ENCODE assay signal across 8 cellular contexts in genomic region chr6:33761922-33762629, GRCh38. TPM values are rescaled to one million over a fixed set of nuclear protein-coding genes. Genes with fewer than 3 reads are reported as not detected.
A peak's percentile ranks its signal among the peaks of the same experiment; 100 is the strongest.
DNase-seq lines count a peak whose midpoint lies in the region; ATAC-seq and TF ChIP-seq lines count a peak whose summit lies in the region.

No MANE protein-coding gene starts in this region.

- DNase-seq in C1 segment of cervical spinal cord (lab: John Stamatoyannopoulos, UW): peak in 11 of 14 donors; percentile 9 to 73 (median 37)
- peak; percentile 86 for DNase-seq in H7
- peak; percentile 29 for DNase-seq in activated naive CD4-positive, alpha-beta T cell treated with Interleukin-2 at 50 U/mL for 16 hours
- peak; percentile 67 for DNase-seq in left cardiac atrium
- DNase-seq in sigmoid colon: peak; percentile 88

- H4K20me1 ChIP-seq in OCI-LY1 (ENCODE audit: insufficient read depth, low read length): no peaks in the 10 kb centered on the region

- 36 to 56% methylated on average over 7 of the region's 7 CpGs for WGBS in sigmoid colon, 2 donors

- no peaks in the 10 kb centered on the region for H3K9me2 ChIP-seq in OCI-LY1 (ENCODE audit: low read depth, low read length)

- H3K9me3 ChIP-seq in OCI-LY1 (ENCODE audit: low read length): no peaks in the 10 kb centered on the region
- no peaks in the 10 kb centered on the region for H3K9me3 ChIP-seq in sigmoid colon

- no peaks in the 10 kb centered on the region for H3F3A ChIP-seq in OCI-LY1 (ENCODE audit: insufficient read depth, low read length)

- peak; percentile 48 for TF ChIP-seq CTCF in OCI-LY1 (IDR thresholded peaks at IDR 0.05; ENCODE audit: low read length)
- TF ChIP-seq CTCF in sigmoid colon (IDR thresholded peaks at IDR 0.05): peak; percentile 55 to 72 (median 66)

- no peak overlapping the region for H3K4me3 ChIP-seq in H7 (ENCODE audit: insufficient read depth, low read depth, low read length)
- H3K4me3 ChIP-seq in OCI-LY1 (ENCODE audit: low read depth, low read length, poor library complexity, severe bottlenecking): no peak overlapping the region
- H3K4me3 ChIP-seq in sigmoid colon: no peak overlapping the region

- intact Hi-C loops in left cardiac atrium (cut with DNase I) (loop anchor here (2.0 to 10.0 kb wide), 4 partner anchors 17 to 263 kb away; partner anchors contain the start of gene UQCC2 (in 1 of the 2)), sigmoid colon (cut with DNase I) (loop anchor here (1.0 to 5.0 kb wide), 3 partner anchors 18 to 175 kb away; partner anchors contain the start of gene UQCC2)

- no peak for TF ChIP-seq EP300 in sigmoid colon (IDR thresholded peaks at IDR 0.05)

- H3K27ac ChIP-seq in OCI-LY1 (ENCODE audit: low read depth, low read length, poor library complexity, severe bottlenecking) (no peak overlapping the region), sigmoid colon (peak overlapping the region in 3 of 4 donors; percentile 54 to 57 (median 54))

- H3K79me2 ChIP-seq in OCI-LY1 (ENCODE audit: insufficient read depth, low read length): no peaks in the 10 kb centered on the region

- no peak overlapping the region for H3K9ac ChIP-seq in OCI-LY1 (ENCODE audit: low read length)

- H2AFZ ChIP-seq in OCI-LY1 (ENCODE audit: low read length): no peak overlapping the region

- TF ChIP-seq POLR2A in sigmoid colon (IDR thresholded peaks at IDR 0.05): no peak

- H3K36me3 ChIP-seq in H7 (replicated peaks; ENCODE audit: control insufficient read depth, insufficient read depth, low read length) (no peaks in the 10 kb centered on the region), OCI-LY1 (ENCODE audit: insufficient read depth, low read length) (no peaks in the 10 kb centered on the region), sigmoid colon (no peaks in the 10 kb centered on the region)

- no peak overlapping the region for H3K4me2 ChIP-seq in OCI-LY1 (ENCODE audit: low read length)

- peak; percentile 86 to 91 for ATAC-seq in left cardiac atrium
- ATAC-seq in GM19452 (IDR thresholded peaks at IDR 0.05; ENCODE audit: unreplicated experiment): no peak
- no peak for ATAC-seq in HG03139 (IDR thresholded peaks at IDR 0.05; ENCODE audit: unreplicated experiment)

- H3K4me1 ChIP-seq in OCI-LY1 (ENCODE audit: insufficient read depth, low read length, severe bottlenecking) (no peaks in the 10 kb centered on the region), sigmoid colon (peaks cover 0 to 19% (median 12%) of the 10 kb centered on the region in 4 donors)

- H3K27me3 ChIP-seq in H7 (ENCODE audit: control insufficient read depth, insufficient read depth, low read length): no peaks in the 10 kb centered on the region
- H3K27me3 ChIP-seq in OCI-LY1 (ENCODE audit: insufficient read depth, low read length): peaks cover 6% of the 10 kb centered on the region
- H3K27me3 ChIP-seq in sigmoid colon: no peaks in the 10 kb centered on the region

RNA-seq across cellular contexts. Expression of gene IP6K3, which starts 15.4 kb away (rescaled TPM):
- total RNA-seq in H7 (2014; rRNA removed; shearing (Covaris generic)): 0.07 TPM in 1 of 2 replicates, not detected in the other
- 10 to 100 TPM; 23.8 to 29.4 TPM for total RNA-seq in left cardiac atrium
- total RNA-seq in sigmoid colon: 10 to 100 TPM in 1 of 4 donors, 1 to 10 TPM in 3; 4.9 to 10.3 (median 6.4) TPM
- polyA plus RNA-seq in sigmoid colon: 1 to 10 TPM in 1 of 3 donors, under 1 TPM in 2; 0.46 to 1.1 (median 0.60) TPM

RNA-seq across cellular contexts. Expression of gene LEMD2, which starts 26.9 kb away (rescaled TPM):
- total RNA-seq in H7 (2014; rRNA removed; shearing (Covaris generic)): 74.6 and 79.6 TPM in 2 replicates
- total RNA-seq in left cardiac atrium (10 to 100 TPM; 26.0 to 33.7 TPM), sigmoid colon (10 to 100 TPM; 31.8 to 42.7 (median 38.8) TPM)
- 10 to 100 TPM; 17.6 to 71.6 (median 18.0) TPM for polyA plus RNA-seq in sigmoid colon

RNA-seq across cellular contexts. Expression of gene MLN, which starts 41.7 kb away (rescaled TPM):
- total RNA-seq in H7 (2014; rRNA removed; shearing (Covaris generic)): not detected in 2 replicates
- total RNA-seq in left cardiac atrium: not detected
- not detected for total RNA-seq in sigmoid colon
- under 1 TPM in 1 of 3 donors, not detected in 2; 0.48 TPM for polyA plus RNA-seq in sigmoid colon

RNA-seq across cellular contexts. Expression of gene UQCC2, which starts 50.6 kb away (rescaled TPM):
- 67.1 and 93.6 TPM in 2 replicates for total RNA-seq in H7 (2014; rRNA removed; shearing (Covaris generic))
- total RNA-seq in left cardiac atrium: 100 to 1,000 TPM; 183 to 203 TPM
- total RNA-seq in sigmoid colon: 10 to 100 TPM in 3 of 4 donors, 1 to 10 TPM in 1; 9.5 to 34.9 (median 28.7) TPM
- 10 to 100 TPM; 52.3 to 90.9 (median 56.3) TPM for polyA plus RNA-seq in sigmoid colon

Comparison
In these comparisons a context has a peak if more than half of its experiments do, and no peak if none do; other contexts are left out.
1. DNase-seq: peak in every context shown above with its lines; median percentile 88 in sigmoid colon; 86 in H7; 67 in left cardiac atrium; 37 in C1 segment of cervical spinal cord; 29 in activated naive CD4-positive, alpha-beta T cell treated with Interleukin-2 at 50 U/mL for 16 hours.
2. ATAC-seq: peak in left cardiac atrium (2 of 2); none in GM19452 (single experiment) and HG03139 (single experiment).